In the genomic region with DNA sequence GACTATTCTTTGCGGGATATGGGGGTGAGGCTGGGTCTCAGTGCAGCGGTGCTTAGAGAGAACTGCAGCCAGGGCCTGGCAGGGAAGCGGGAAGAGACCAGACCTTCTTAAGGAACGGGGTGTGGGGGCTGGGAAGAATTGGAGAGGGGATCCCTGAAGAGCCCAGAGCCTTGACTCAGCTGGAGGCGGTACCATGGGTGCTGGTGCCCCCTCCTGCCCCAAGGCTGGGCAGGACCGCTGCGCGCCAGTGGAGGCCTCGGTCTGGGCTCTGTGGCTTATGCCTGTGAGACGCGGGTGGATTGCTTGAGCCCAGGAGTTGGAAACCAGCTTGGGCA, we compare ENCODE assay signal across 7 cellular contexts. TPM values are rescaled to one million over a fixed set of nuclear protein-coding genes. Genes with fewer than 3 reads are reported as not detected.
A peak's percentile ranks its signal among the peaks of the same experiment; 100 is the strongest.
DNase-seq lines count a peak whose midpoint lies in the region; ATAC-seq, FAIRE-seq and TF ChIP-seq lines count a peak whose summit lies in the region.
"Had no signal": no experiment of that assay in that cellular context is flagged by ENCODE, and none has a peak within 500 bp of the region (broad histone marks: within the 10 kb centered on the region; RNA-seq: fewer than 3 reads in every experiment).

No MANE protein-coding gene starts in this region.

- peak overlapping the region; percentile 99 for H3K27ac Mint-ChIP-seq in osteocyte (ENCODE audit: unreplicated experiment)

- H3K4me1 Mint-ChIP-seq in osteocyte (ENCODE audit: unreplicated experiment) = peaks cover 39% of the 10 kb centered on the region

- BruUV-seq in GM12878 (replicated peaks; lab: Mats Ljungman, UMichigan) = no TSS peak

- intact Hi-C loops in GM12878 (cut with micrococcal nuclease; ENCODE audit: unreplicated experiment) = no loop called here

- no peak overlapping the region for H3K4me3 Mint-ChIP-seq in osteocyte (ENCODE audit: unreplicated experiment)

- H3K36me3 ChIP-seq in HUES64 (ENCODE audit: insufficient read depth, low read length) = peaks cover 30% of the 10 kb centered on the region
- H3K36me3 ChIP-seq in GM12878 (ENCODE audit: control insufficient read depth in 2 of 2, insufficient read depth in 2 of 2, low read length in 1 of 2) = peaks cover 2 to 3% of the 10 kb centered on the region in 2 experiments; a peak in 1 of 4 replicates

- H3K27ac ChIP-seq in HUES64 (ENCODE audit: low read depth, low read length) = peak overlapping the region; percentile 90; the same call in 1 of the 2 replicates
- no peak overlapping the region for H3K27ac ChIP-seq in GM12878 (ENCODE audit: control insufficient read depth, insufficient read depth)

- peaks cover 26% of the 10 kb centered on the region for H3K79me2 ChIP-seq in GM12878 (ENCODE audit: control insufficient read depth, insufficient read depth, low read length)

- CTCF ChIA-PET in GM12878 (lab: Yijun Ruan, JAX) = interaction anchor here (11.6 kb wide), 1 partner anchor 18 kb away, joined by 645 read pairs; no protein-coding TSS in a partner anchor

- ATAC-seq in GM12878 = no peak

- no peaks in the 10 kb centered on the region for H3K9me3 ChIP-seq in HUES64 (ENCODE audit: insufficient read depth, low read depth, low read length)
- H3K9me3 ChIP-seq in GM12878 (replicated peaks; ENCODE audit: control insufficient read depth, insufficient read depth, low read length) = no peaks in the 10 kb centered on the region

- H2AFZ ChIP-seq in GM12878 (ENCODE audit: control insufficient read depth, low read depth, low read length) = no peak overlapping the region

- no peaks in the 10 kb centered on the region for H3K27me3 Mint-ChIP-seq in osteocyte (ENCODE audit: unreplicated experiment)

- H3K4me1 ChIP-seq in HUES64 (ENCODE audit: insufficient read depth, low read length) (peaks cover 18% of the 10 kb centered on the region), GM12878 (ENCODE audit: control insufficient read depth, insufficient read depth, low read length) (peaks cover 20% of the 10 kb centered on the region)

- POLR2A ChIA-PET in GM12878 (lab: Charles Lee) = interaction anchor here (3.8 to 17.8 kb wide), 2 partner anchors 18 kb away, joined by 19 to 524 read pairs; no protein-coding TSS in a partner anchor

- 94% methylated on average over 11 of the region's 11 CpGs for WGBS in HUES64
- WGBS in GM12878 (ENCODE audit: insufficient coverage, insufficient replicate concordance, low lambda C conversion rate, missing lambda C conversion rate) = 96% methylated on average over 11 of the region's 11 CpGs

- H3K9ac ChIP-seq in HUES64 (ENCODE audit: low read depth, low read length) = no peak overlapping the region
- H3K9ac ChIP-seq in GM12878 (ENCODE audit: control insufficient read depth, insufficient read depth, low read length) = no peak overlapping the region

- H3K27me3 ChIP-seq in HUES64 (ENCODE audit: insufficient read depth, low read length) (no peaks in the 10 kb centered on the region), GM12878 (replicated peaks in 1 of 2; ENCODE audit: control insufficient read depth in 2 of 2, insufficient read depth in 2 of 2, low read length in 1 of 2) (no peaks in the 10 kb centered on the region)

- DNase-seq in GM12878 (ENCODE audit: low read depth, low spot score) (no peak), osteocyte (ENCODE audit: extremely low spot score, unreplicated experiment) (no peak), HuH-7 (ENCODE audit: low spot score) (no peak), superior temporal gyrus (ENCODE audit: extremely low spot score) (no peak)
- no peak for DNase-seq in stimulated activated CD8-positive, alpha-beta memory T cell treated with anti-CD3 and anti-CD28 coated beads, Interleukin-4, amount 100 ng/mL, for 48 hours
- DNase-seq: activated CD4-positive, CD25-positive, alpha-beta regulatory T cell treated with anti-CD3 and anti-CD28 coated beads, Interleukin-2, amount 50 U/mL, for 72 hours had no signal

- RAD21 ChIA-PET in GM12878 (lab: Charles Lee; ENCODE audit: unreplicated experiment) = interaction anchor here (2.8 to 5.6 kb wide), 2 partner anchors 17 to 74 kb away, joined by 20 to 45 read pairs; a partner anchor contains a TSS

- H3K9me3 Mint-ChIP-seq in osteocyte (ENCODE audit: unreplicated experiment) = no peaks in the 10 kb centered on the region

- SMC1A ChIA-PET in GM12878 (lab: Charles Lee; ENCODE audit: uncharacterized antibody, unreplicated experiment) = interaction anchor here (11.6 kb wide), 1 partner anchor 18 kb away, joined by 395 read pairs; no protein-coding TSS in a partner anchor

- H3K4me2 ChIP-seq in GM12878 (ENCODE audit: control insufficient read depth, insufficient read depth) = no peak overlapping the region

- H4K20me1 ChIP-seq in GM12878 (ENCODE audit: control insufficient read depth, insufficient read depth) = no peaks in the 10 kb centered on the region

- no peak for TF ChIP-seq POLR2A in GM12878 (IDR thresholded peaks at IDR 0.05; ENCODE audit: low read depth, low read length)

- no peak for FAIRE-seq in GM12878 (lab: Jason Lieb, UNC)

- peaks cover 9% of the 10 kb centered on the region for H3K36me3 Mint-ChIP-seq in osteocyte (ENCODE audit: unreplicated experiment)

- TF ChIP-seq CTCF in GM12878 (IDR thresholded peaks at IDR 0.05 in 2 of 3, conservative IDR thresholded peaks at IDR 0.05 in 1 of 3; ENCODE audit: control insufficient read depth in 2 of 3, extremely low read depth in 1 of 3, insufficient read depth in 1 of 3, low read depth in 3 of 3, low read length in 3 of 3) (no peak), osteocyte (IDR thresholded peaks at IDR 0.05) (no peak)

- H3K4me3 ChIP-seq in HUES64 (ENCODE audit: low read length) (no peak overlapping the region), GM12878 (no peak overlapping the region)

- in situ Hi-C loops in GM12878 (cut with MboI) = no loop called here

- TF ChIP-seq RAD21 in GM12878 (IDR thresholded peaks at IDR 0.05; ENCODE audit: insufficient read depth, low read depth, low read length) = no peak

- no peak for TF ChIP-seq EP300 in GM12878 (IDR thresholded peaks at IDR 0.05; ENCODE audit: borderline replicate concordance in 1 of 2, control insufficient read depth in 1 of 2, low read depth in 2 of 2, low read length in 2 of 2)

RNA-seq across cellular contexts. Expression of a gene that starts 1.3 kb away (rescaled TPM):
- not detected for polyA plus RNA-seq in HUES64 (2013, experiment 1 of 2)
- not detected for polyA plus RNA-seq in HUES64 (2013, experiment 2 of 2)
- total RNA-seq in GM12878 (2013; cell fraction: nucleolus; rRNA removed) = not detected in 2 replicates
- total RNA-seq in GM12878 (2014; rRNA removed) = not detected in 2 replicates
- total RNA-seq in GM12878 (2014; rRNA removed; fragmentation: Illumina TruSeq; extraction: Trizol) = not detected in 2 replicates
- total RNA-seq in GM12878 (2021) = not detected in 2 replicates
- not detected for polyA plus RNA-seq in GM12878 (2011; ENCODE audit: low read depth)
- not detected in 2 replicates for polyA plus RNA-seq in GM12878 (2011; rRNA removed)
- polyA plus RNA-seq in GM12878 (2011; cell fraction: cytosol; rRNA removed) = not detected in 2 replicates
- not detected in 2 replicates for polyA plus RNA-seq in GM12878 (2011; cell fraction: nucleus; rRNA removed)
- polyA plus RNA-seq in GM12878 (2012) = not detected in 2 replicates
- polyA plus RNA-seq in GM12878 (2014; fragmentation: Illumina TruSeq; extraction: Trizol) = not detected in 2 replicates
- not detected for polyA plus RNA-seq in GM12878 (2014; fragmentation: Nextera tagmentation; extraction: Ambion mirVana)
- polyA plus RNA-seq in GM12878 (2014; rRNA removed) = not detected in 2 replicates
- not detected for polyA plus RNA-seq in GM12878 (2016; fragmentation: Nextera tagmentation; extraction: Ambion mirVana)
- not detected in 2 replicates for polyA minus RNA-seq in GM12878 (2011; rRNA and poly(A)+ RNA removed)
- not detected in 2 replicates for polyA minus RNA-seq in GM12878 (2011; cell fraction: cytosol; rRNA and poly(A)+ RNA removed)
- not detected in 2 replicates for polyA minus RNA-seq in GM12878 (2011; cell fraction: nucleus; rRNA and poly(A)+ RNA removed)
- total RNA-seq in osteocyte = not detected in 2 replicates

RNA-seq across cellular contexts. Expression of a gene that starts 1.5 kb away (rescaled TPM):
- polyA plus RNA-seq in HUES64 (2013, experiment 1 of 2) = 174 TPM
- polyA plus RNA-seq in HUES64 (2013, experiment 2 of 2) = 162 TPM
- 34.9 and 36.3 TPM in 2 replicates for total RNA-seq in GM12878 (2013; cell fraction: nucleolus; rRNA removed)
- 223 and 231 TPM in 2 replicates for total RNA-seq in GM12878 (2014; rRNA removed)
- total RNA-seq in GM12878 (2014; rRNA removed; fragmentation: Illumina TruSeq; extraction: Trizol) = 109 and 124 TPM in 2 replicates
- total RNA-seq in GM12878 (2021) = 192 and 194 TPM in 2 replicates
- 177 TPM for polyA plus RNA-seq in GM12878 (2011; ENCODE audit: low read depth)
- polyA plus RNA-seq in GM12878 (2011; rRNA removed) = 183 and 331 TPM in 2 replicates
- 632 and 839 TPM in 2 replicates for polyA plus RNA-seq in GM12878 (2011; cell fraction: cytosol; rRNA removed)
- polyA plus RNA-seq in GM12878 (2011; cell fraction: nucleus; rRNA removed) = 336 and 343 TPM in 2 replicates
- polyA plus RNA-seq in GM12878 (2012) = 433 and 438 TPM in 2 replicates
- 8.0 and 64.5 TPM in 2 replicates for polyA plus RNA-seq in GM12878 (2014; fragmentation: Illumina TruSeq; extraction: Trizol)
- 100 to 1,000 TPM; 138 to 170 TPM for polyA plus RNA-seq in GM12878 (2014; fragmentation: Nextera tagmentation; extraction: Ambion mirVana)
- polyA plus RNA-seq in GM12878 (2014; rRNA removed) = 373 and 377 TPM in 2 replicates
- 100 to 1,000 TPM; 274 to 291 TPM for polyA plus RNA-seq in GM12878 (2016; fragmentation: Nextera tagmentation; extraction: Ambion mirVana)
- polyA minus RNA-seq in GM12878 (2011; rRNA and poly(A)+ RNA removed) = 89.4 and 141 TPM in 2 replicates
- 46.1 and 52.9 TPM in 2 replicates for polyA minus RNA-seq in GM12878 (2011; cell fraction: cytosol; rRNA and poly(A)+ RNA removed)
- 71.7 and 114 TPM in 2 replicates for polyA minus RNA-seq in GM12878 (2011; cell fraction: nucleus; rRNA and poly(A)+ RNA removed)
- 287 and 309 TPM in 2 replicates for total RNA-seq in osteocyte

RNA-seq across cellular contexts. Expression of a gene that starts 8.9 kb away (rescaled TPM):
- 12.0 TPM for polyA plus RNA-seq in HUES64 (2013, experiment 1 of 2)
- 12.2 TPM for polyA plus RNA-seq in HUES64 (2013, experiment 2 of 2)
- 158 and 159 TPM in 2 replicates for total RNA-seq in GM12878 (2013; cell fraction: nucleolus; rRNA removed)
- total RNA-seq in GM12878 (2014; rRNA removed) (346 and 376 TPM in 2 replicates), GM12878 (2014; rRNA removed; fragmentation: Illumina TruSeq; extraction: Trizol) (214 and 235 TPM in 2 replicates), GM12878 (2021) (443 and 457 TPM in 2 replicates), osteocyte (0.29 and 0.94 TPM in 2 replicates)
- 315 TPM for polyA plus RNA-seq in GM12878 (2011; ENCODE audit: low read depth)
- polyA plus RNA-seq in GM12878 (2011; rRNA removed) (208 and 364 TPM in 2 replicates), GM12878 (2014; fragmentation: Illumina TruSeq; extraction: Trizol) (265 and 453 TPM in 2 replicates), GM12878 (2014; fragmentation: Nextera tagmentation; extraction: Ambion mirVana) (100 to 1,000 TPM; 229 to 413 TPM), GM12878 (2014; rRNA removed) (397 and 409 TPM in 2 replicates), GM12878 (2016; fragmentation: Nextera tagmentation; extraction: Ambion mirVana) (100 to 1,000 TPM; 325 to 364 TPM)
- 393 and 481 TPM in 2 replicates for polyA plus RNA-seq in GM12878 (2011; cell fraction: cytosol; rRNA removed)
- 567 and 675 TPM in 2 replicates for polyA plus RNA-seq in GM12878 (2011; cell fraction: nucleus; rRNA removed)
- 374 and 383 TPM in 2 replicates for polyA plus RNA-seq in GM12878 (2012)
- 268 and 357 TPM in 2 replicates for polyA minus RNA-seq in GM12878 (2011; rRNA and poly(A)+ RNA removed)
- 137 and 144 TPM in 2 replicates for polyA minus RNA-seq in GM12878 (2011; cell fraction: cytosol; rRNA and poly(A)+ RNA removed)
- 127 and 185 TPM in 2 replicates for polyA minus RNA-seq in GM12878 (2011; cell fraction: nucleus; rRNA and poly(A)+ RNA removed)

RNA-seq across cellular contexts. Expression of a gene that starts 14.5 kb away (rescaled TPM):
- 63.0 TPM for polyA plus RNA-seq in HUES64 (2013, experiment 1 of 2)
- 65.5 TPM for polyA plus RNA-seq in HUES64 (2013, experiment 2 of 2)
- total RNA-seq in GM12878 (2013; cell fraction: nucleolus; rRNA removed) = 26.1 and 27.4 TPM in 2 replicates
- total RNA-seq in GM12878 (2014; rRNA removed) (2.6 and 3.3 TPM in 2 replicates), GM12878 (2014; rRNA removed; fragmentation: Illumina TruSeq; extraction: Trizol) (2.0 and 2.6 TPM in 2 replicates), GM12878 (2021) (38.0 and 44.5 TPM in 2 replicates), osteocyte (117 and 123 TPM in 2 replicates)
- 10.7 TPM for polyA plus RNA-seq in GM12878 (2011; ENCODE audit: low read depth)
- polyA plus RNA-seq in GM12878 (2011; rRNA removed) (1.4 and 3.9 TPM in 2 replicates), GM12878 (2014; fragmentation: Illumina TruSeq; extraction: Trizol) (5.8 and 15.4 TPM in 2 replicates), GM12878 (2014; fragmentation: Nextera tagmentation; extraction: Ambion mirVana) (under 1 TPM; 0.08 to 0.15 TPM), GM12878 (2014; rRNA removed) (19.7 and 28.8 TPM in 2 replicates), GM12878 (2016; fragmentation: Nextera tagmentation; extraction: Ambion mirVana) (1 to 10 TPM; 6.1 to 6.2 TPM)
- polyA plus RNA-seq in GM12878 (2011; cell fraction: cytosol; rRNA removed) = 4.6 and 4.8 TPM in 2 replicates
- 53.3 and 76.2 TPM in 2 replicates for polyA plus RNA-seq in GM12878 (2011; cell fraction: nucleus; rRNA removed)
- polyA plus RNA-seq in GM12878 (2012) = 30.2 and 35.7 TPM in 2 replicates
- polyA minus RNA-seq in GM12878 (2011; rRNA and poly(A)+ RNA removed) = 3.0 and 6.6 TPM in 2 replicates
- 9.7 and 12.0 TPM in 2 replicates for polyA minus RNA-seq in GM12878 (2011; cell fraction: cytosol; rRNA and poly(A)+ RNA removed)
- polyA minus RNA-seq in GM12878 (2011; cell fraction: nucleus; rRNA and poly(A)+ RNA removed) = 8.9 and 19.5 TPM in 2 replicates

RNA-seq across cellular contexts. Expression of a gene that starts 27.9 kb away (rescaled TPM):
- polyA plus RNA-seq in HUES64 (2013, experiment 1 of 2) = 43.3 TPM
- 68.8 TPM for polyA plus RNA-seq in HUES64 (2013, experiment 2 of 2)
- total RNA-seq in GM12878 (2013; cell fraction: nucleolus; rRNA removed) = 124 and 142 TPM in 2 replicates
- total RNA-seq in GM12878 (2014; rRNA removed) = 24.8 and 28.0 TPM in 2 replicates
- total RNA-seq in GM12878 (2014; rRNA removed; fragmentation: Illumina TruSeq; extraction: Trizol) = 25.3 and 25.8 TPM in 2 replicates
- total RNA-seq in GM12878 (2021) = 65.4 and 65.5 TPM in 2 replicates
- 159 TPM for polyA plus RNA-seq in GM12878 (2011; ENCODE audit: low read depth)
- polyA plus RNA-seq in GM12878 (2011; rRNA removed) = 159 and 196 TPM in 2 replicates
- polyA plus RNA-seq in GM12878 (2011; cell fraction: cytosol; rRNA removed) = 187 and 271 TPM in 2 replicates
- polyA plus RNA-seq in GM12878 (2011; cell fraction: nucleus; rRNA removed) = 494 and 720 TPM in 2 replicates
- polyA plus RNA-seq in GM12878 (2012) = 181 and 207 TPM in 2 replicates
- polyA plus RNA-seq in GM12878 (2014; fragmentation: Illumina TruSeq; extraction: Trizol) = 59.1 and 61.1 TPM in 2 replicates
- 10 to 100 TPM; 37.3 to 42.1 TPM for polyA plus RNA-seq in GM12878 (2014; fragmentation: Nextera tagmentation; extraction: Ambion mirVana)
- polyA plus RNA-seq in GM12878 (2014; rRNA removed) = 61.3 and 68.1 TPM in 2 replicates
- polyA plus RNA-seq in GM12878 (2016; fragmentation: Nextera tagmentation; extraction: Ambion mirVana) = 10 to 100 TPM; 39.8 to 44.1 TPM
- polyA minus RNA-seq in GM12878 (2011; rRNA and poly(A)+ RNA removed) = 91.5 and 121 TPM in 2 replicates
- 31.0 and 39.8 TPM in 2 replicates for polyA minus RNA-seq in GM12878 (2011; cell fraction: cytosol; rRNA and poly(A)+ RNA removed)
- 60.9 and 69.0 TPM in 2 replicates for polyA minus RNA-seq in GM12878 (2011; cell fraction: nucleus; rRNA and poly(A)+ RNA removed)
- 21.5 and 24.1 TPM in 2 replicates for total RNA-seq in osteocyte

Comparison
In these comparisons a context has a peak if more than half of its experiments do, and no peak if none do; other contexts are left out.
1. RNA of a gene that starts 8.9 kb away (total RNA-seq): 158 to 457 TPM in GM12878; 0.29 to 0.94 TPM in osteocyte; every median in the first group is over 10 times any median in the second.